In the genomic region with DNA sequence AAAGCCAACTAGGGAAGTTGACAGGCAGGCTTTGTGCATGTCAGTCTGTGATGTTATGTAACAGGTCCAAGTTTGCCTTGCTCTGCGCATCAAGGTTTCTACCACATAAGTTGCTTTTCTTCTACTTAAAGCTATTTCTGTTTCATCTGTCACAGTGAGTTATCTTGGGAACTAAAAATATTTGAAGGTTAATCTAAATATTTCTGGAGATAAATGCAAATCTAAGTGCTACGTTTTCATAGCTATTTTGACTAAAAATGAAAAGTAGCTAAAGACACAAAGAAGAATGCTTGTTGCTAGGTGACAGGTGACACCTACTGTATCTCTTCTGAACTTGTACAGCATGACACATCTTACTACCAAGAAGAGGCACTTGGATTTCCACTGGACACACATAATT, we compare ENCODE assay signal across 9 cellular contexts.
A peak's percentile ranks its signal among the peaks of the same experiment; 100 is the strongest.
DNase-seq lines count a peak whose midpoint lies in the region; ATAC-seq, FAIRE-seq and TF ChIP-seq lines count a peak whose summit lies in the region.
"Had no signal": no experiment of that assay in that cellular context is flagged by ENCODE, and none has a peak within 500 bp of the region (broad histone marks: within the 10 kb centered on the region; RNA-seq: fewer than 3 reads in every experiment).

No MANE protein-coding gene starts in this region.

- no peaks in the 10 kb centered on the region for H3K9me3 ChIP-seq in CD8-positive, alpha-beta memory T cell (ENCODE audit: low read length)
- no peaks in the 10 kb centered on the region for H3K9me3 ChIP-seq in pancreas
- H3K9me3 ChIP-seq: BLaER1 had no signal

- peak; percentile 82 for ATAC-seq in GM18870 (IDR thresholded peaks at IDR 0.05; ENCODE audit: unreplicated experiment)
- peak; percentile 66 for ATAC-seq in HG02623 (IDR thresholded peaks at IDR 0.05; ENCODE audit: unreplicated experiment)
- no peak for ATAC-seq in pancreas
- ATAC-seq in foreskin keratinocyte = no peak

- TF ChIP-seq CTCF in pancreas (IDR thresholded peaks at IDR 0.05) (no peak), foreskin keratinocyte (conservative IDR thresholded peaks at IDR 0.05) (no peak)

- H3K4me3 Mint-ChIP-seq in CD8-positive, alpha-beta memory T cell = peak overlapping the region in 1 of 7 donors; percentile 17

- H3K4me1 ChIP-seq in CD8-positive, alpha-beta memory T cell (ENCODE audit: insufficient read depth, low read length) = peaks cover 22% of the 10 kb centered on the region
- H3K4me1 ChIP-seq in pancreas (no peaks in the 10 kb centered on the region), foreskin keratinocyte (peaks cover 8% of the 10 kb centered on the region)
- H3K4me1 ChIP-seq: BLaER1 had no signal

- no peak overlapping the region for H3K27ac ChIP-seq in CD8-positive, alpha-beta memory T cell (ENCODE audit: low read depth, low read length)
- H3K27ac ChIP-seq in pancreas = no peak overlapping the region
- H3K27ac ChIP-seq in foreskin keratinocyte = no peak overlapping the region
- H3K27ac ChIP-seq: BLaER1 had no signal

- no peaks in the 10 kb centered on the region for H3K9me3 Mint-ChIP-seq in CD8-positive, alpha-beta memory T cell

- intact Hi-C loops in pancreas (cut with DNase I) = no loop called here

- DNase-seq in CD8-positive, alpha-beta memory T cell = peak in 1 of 5 donors; percentile 14
- DNase-seq in M059J (ENCODE audit: low read depth) (peak; percentile 1), pancreas (no peak), ureter (ENCODE audit: low spot score) (no peak), foreskin keratinocyte (no peak), NOMO-1 treated with DMSO at 0.1 percent for 48 hours (lab: John Stamatoyannopoulos, UW; ENCODE audit: unreplicated experiment) (no peak)

- POLR2A ChIA-PET in CD8-positive, alpha-beta memory T cell (lab: Charles Lee) = no interaction called here

- H3K27ac Mint-ChIP-seq in CD8-positive, alpha-beta memory T cell = peak overlapping the region in 6 of 8 donors; percentile 6 to 71 (median 56)

- no peak overlapping the region for H3K4me3 ChIP-seq in CD8-positive, alpha-beta memory T cell (ENCODE audit: low read length)
- H3K4me3 ChIP-seq in pancreas = no peak overlapping the region
- H3K4me3 ChIP-seq: BLaER1 had no signal

- H3K36me3 ChIP-seq in CD8-positive, alpha-beta memory T cell (ENCODE audit: insufficient read depth, low read length) = no peaks in the 10 kb centered on the region
- no peaks in the 10 kb centered on the region for H3K36me3 ChIP-seq in pancreas

- peaks cover 72 to 94% (median 91%) of the 10 kb centered on the region in 3 donors for H3K4me1 Mint-ChIP-seq in CD8-positive, alpha-beta memory T cell

- H3K27me3 ChIP-seq in CD8-positive, alpha-beta memory T cell (ENCODE audit: insufficient read depth, low read length, poor library complexity, severe bottlenecking) = no peaks in the 10 kb centered on the region
- no peaks in the 10 kb centered on the region for H3K27me3 ChIP-seq in pancreas
- H3K27me3 ChIP-seq in foreskin keratinocyte = no peaks in the 10 kb centered on the region
- H3K27me3 ChIP-seq: BLaER1 had no signal

- no peaks in the 10 kb centered on the region for H3K27me3 Mint-ChIP-seq in CD8-positive, alpha-beta memory T cell

- H3K36me3 Mint-ChIP-seq in CD8-positive, alpha-beta memory T cell = peaks cover 7 to 19% (median 9%) of the 10 kb centered on the region in 3 donors

- WGBS in pancreas, 2 donors = 74 to 80% methylated on average over 2 of the region's 2 CpGs

- CTCF ChIA-PET in CD8-positive, alpha-beta memory T cell (lab: Charles Lee) = interaction anchor here (1.8 kb wide), 1 partner anchor 13 kb away, joined by 4 read pairs; no protein-coding TSS in a partner anchor

- FAIRE-seq in pancreas (lab: Jason Lieb, UNC) = no peak

Comparison
In these comparisons a context has a peak if more than half of its experiments do, and no peak if none do; other contexts are left out.
1. ATAC-seq: peak in GM18870 (single experiment) and HG02623 (single experiment); none in pancreas (0 of 4) and foreskin keratinocyte (single experiment).